In genomic region chrY:7687086-7687485, GRCh38 we compare ENCODE assay signal across 13 cellular contexts.
DNase-seq lines count a peak whose midpoint lies in the region; ATAC-seq and TF ChIP-seq lines count a peak whose summit lies in the region.
"Had no signal": no experiment of that assay in that cellular context is flagged by ENCODE, and none has a peak within 500 bp of the region (broad histone marks: within the 10 kb centered on the region; RNA-seq: fewer than 3 reads in every experiment).

No MANE protein-coding gene starts in this region.

- no peaks in the 10 kb centered on the region for H3K27me3 Mint-ChIP-seq in memory B cell
- H3K27me3 Mint-ChIP-seq in endothelial cell (ENCODE audit: unreplicated experiment), result peaks cover 1% of the 10 kb centered on the region

- H3K9me3 Mint-ChIP-seq in memory B cell (no peaks in the 10 kb centered on the region), endothelial cell (ENCODE audit: unreplicated experiment) (no peaks in the 10 kb centered on the region)
- H3K9me3 Mint-ChIP-seq: CD8-positive, alpha-beta T cell had no signal

- no peak overlapping the region for H3K4me3 Mint-ChIP-seq in memory B cell
- H3K4me3 Mint-ChIP-seq in endothelial cell (ENCODE audit: unreplicated experiment), result no peak overlapping the region
- H3K4me3 Mint-ChIP-seq: CD14-positive monocyte; CD8-positive, alpha-beta T cell had no signal

- ATAC-seq in memory B cell (ENCODE audit: low read depth), result no peak
- ATAC-seq in left cardiac atrium, result no peak
- ATAC-seq in sciatic nerve, result no peak
- ATAC-seq: CD8-positive, alpha-beta T cell; HCT116 had no signal

- peak; percentile 4 for DNase-seq in H4 (ENCODE audit: low spot score)
- peak; percentile 75 for DNase-seq in amniotic epithelial cell (ENCODE audit: low read depth)
- no peak for DNase-seq in memory B cell (ENCODE audit: low spot score in 2 of 2)
- no peak for DNase-seq in left cardiac atrium
- no peak for DNase-seq in endothelial cell (ENCODE audit: low spot score)
- no peak for DNase-seq in sciatic nerve (ENCODE audit: low spot score)
- DNase-seq: CD8-positive, alpha-beta T cell; COR-L47; DMS153; DMS79 treated with DMSO at 0.1 percent for 48 hours; IMR-90 had no signal

- H3K4me1 Mint-ChIP-seq in memory B cell (no peaks in the 10 kb centered on the region), endothelial cell (ENCODE audit: unreplicated experiment) (peaks cover 5% of the 10 kb centered on the region)

- H3K36me3 Mint-ChIP-seq in memory B cell (no peaks in the 10 kb centered on the region), endothelial cell (ENCODE audit: low read depth, unreplicated experiment) (no peaks in the 10 kb centered on the region)
- H3K36me3 Mint-ChIP-seq: CD14-positive monocyte; CD8-positive, alpha-beta T cell had no signal

- no peak for TF ChIP-seq CTCF in endothelial cell (IDR thresholded peaks at IDR 0.05; ENCODE audit: unreplicated experiment)

- intact Hi-C loops in left cardiac atrium (cut with DNase I), result no loop called here
- intact Hi-C loops in sciatic nerve (cut with DNase I), result no loop called here

- H3K27ac Mint-ChIP-seq in memory B cell (peak overlapping the region; percentile 68), endothelial cell (ENCODE audit: unreplicated experiment) (no peak overlapping the region)
- H3K27ac Mint-ChIP-seq: CD14-positive monocyte; CD8-positive, alpha-beta T cell had no signal

Comparison
In these comparisons a context has a peak if more than half of its experiments do, and no peak if none do; other contexts are left out.
1. DNase-seq: peak in H4 (single experiment) and amniotic epithelial cell (single experiment); none in memory B cell (0 of 2), left cardiac atrium (single experiment), endothelial cell (single experiment) and sciatic nerve (single experiment).